In the genomic region with DNA sequence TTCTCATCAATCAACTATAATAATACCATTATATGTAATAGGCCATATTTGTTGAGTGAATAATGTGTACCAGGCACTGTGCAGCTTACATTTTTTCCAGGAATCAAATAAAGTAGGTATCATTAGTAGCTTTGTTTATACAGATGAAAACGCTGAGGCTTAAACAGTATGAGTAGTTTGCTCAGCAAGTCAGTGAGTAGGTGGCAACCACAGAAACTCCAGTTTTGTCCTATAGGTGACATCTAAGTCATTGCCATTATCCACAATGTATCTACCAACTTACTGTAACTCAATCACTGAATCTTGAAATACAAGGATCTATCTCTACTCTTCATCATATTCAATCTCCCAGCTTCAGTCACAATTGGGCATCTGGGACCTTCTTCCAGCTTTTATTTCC, we compare ENCODE assay signal across 28 cellular contexts. TPM values are rescaled to one million over a fixed set of nuclear protein-coding genes. Genes with fewer than 3 reads are reported as not detected.
"Had no signal": no experiment of that assay in that cellular context is flagged by ENCODE, and none has a peak within 500 bp of the region (broad histone marks: within the 10 kb centered on the region; RNA-seq: fewer than 3 reads in every experiment).

No MANE protein-coding gene starts in this region.

- H3K27me3 ChIP-seq: ascending aorta, breast epithelium, cardiac muscle cell had no signal

- DNase-seq: activated CD4-positive, alpha-beta memory T cell treated with anti-CD3 and anti-CD28 coated beads, Interleukin-2, amount 10 ng/mL, durations not matched to agents 7 days and 5 days; activated CD4-positive, alpha-beta T cell treated with anti-CD3 and anti-CD28 coated beads for 1 hour; activated CD4-positive, alpha-beta T cell treated with anti-CD3 and anti-CD28 coated beads for 4 hours; activated CD4-positive, alpha-beta T cell treated with anti-CD3 and anti-CD28 coated beads, Interleukin-2, amount 10 ng/mL, durations not matched to agents 7 days and 5 days; activated CD4-positive, alpha-beta T cell treated with anti-CD3 and anti-CD28 coated beads, Interleukin-2, amount 50 U/mL, for 4 hours; activated CD8-positive, alpha-beta memory T cell treated with anti-CD3 and anti-CD28 coated beads, Interleukin-2, amount 50 U/mL, for 48 hours; activated effector memory CD4-positive, alpha-beta T cell treated with anti-CD3 and anti-CD28 coated beads, Interleukin-2, amount 50 U/mL, for 16 hours; activated naive CD4-positive, alpha-beta T cell treated with anti-CD3 and anti-CD28 coated beads for 36 hours; activated naive CD8-positive, alpha-beta T cell treated with anti-CD3 and anti-CD28 coated beads, Interleukin-2, amount 10 ng/mL, durations not matched to agents 7 days and 5 days; activated T-cell treated with anti-CD3 and anti-CD28 coated beads for 4 hours; activated T-cell treated with anti-CD3 and anti-CD28 coated beads, Interleukin-2, amount 50 U/mL, for 24 hours; central memory CD4-positive, alpha-beta T cell; cerebellar nuclear complex; cortex of kidney; effector CD8-positive, alpha-beta T cell; foreskin fibroblast; head of caudate nucleus; T-helper 2 cell had no signal

- H3K4me3 ChIP-seq: ascending aorta, breast epithelium, cardiac muscle cell had no signal

- H3K9me3 Mint-ChIP-seq: activated CD4-positive, alpha-beta memory T cell treated with anti-CD3 and anti-CD28 coated beads, Interleukin-2, amount 10 ng/mL, durations not matched to agents 7 days and 5 days; activated CD4-positive, alpha-beta T cell treated with anti-CD3 and anti-CD28 coated beads, Interleukin-2, amount 10 ng/mL, durations not matched to agents 7 days and 5 days; activated naive CD4-positive, alpha-beta T cell treated with anti-CD3 and anti-CD28 coated beads for 36 hours; activated naive CD4-positive, alpha-beta T cell treated with anti-CD3 and anti-CD28 coated beads, Interleukin-2, amount 50 U/mL, for 24 hours; activated naive CD8-positive, alpha-beta T cell treated with anti-CD3 and anti-CD28 coated beads, Interleukin-2, amount 10 ng/mL, durations not matched to agents 7 days and 5 days; activated T-cell treated with anti-CD3 and anti-CD28 coated beads, Interleukin-2, amount 50 U/mL, for 24 hours; activated T-helper 2 cell treated with anti-CD3 and anti-CD28 coated beads, Interferon-gamma antibody, Interleukin-2, Interleukin-4, amounts not matched to agents 10 μg/mL and 5 μg/mL and 100 μg/mL, durations not matched to agents 14 hours and 24 hours and 36 hours; brain had no signal

- H3K36me3 ChIP-seq: ascending aorta, breast epithelium, cardiac muscle cell had no signal

- ATAC-seq: esophagus mucosa, WTC11 had no signal

- H3K27ac Mint-ChIP-seq: activated CD4-positive, alpha-beta memory T cell treated with anti-CD3 and anti-CD28 coated beads, Interleukin-2, amount 10 ng/mL, durations not matched to agents 7 days and 5 days; activated CD4-positive, alpha-beta T cell treated with anti-CD3 and anti-CD28 coated beads, Interleukin-2, amount 10 ng/mL, durations not matched to agents 7 days and 5 days; activated naive CD4-positive, alpha-beta T cell treated with anti-CD3 and anti-CD28 coated beads for 36 hours; activated naive CD4-positive, alpha-beta T cell treated with anti-CD3 and anti-CD28 coated beads, Interleukin-2, amount 50 U/mL, for 24 hours; activated naive CD8-positive, alpha-beta T cell treated with anti-CD3 and anti-CD28 coated beads, Interleukin-2, amount 10 ng/mL, durations not matched to agents 7 days and 5 days; activated T-cell treated with anti-CD3 and anti-CD28 coated beads, Interleukin-2, amount 50 U/mL, for 24 hours; activated T-helper 2 cell treated with anti-CD3 and anti-CD28 coated beads, Interferon-gamma antibody, Interleukin-2, Interleukin-4, amounts not matched to agents 10 μg/mL and 5 μg/mL and 100 μg/mL, durations not matched to agents 14 hours and 24 hours and 36 hours; brain; WTC11 had no signal

- H3K4me1 Mint-ChIP-seq: activated CD4-positive, alpha-beta memory T cell treated with anti-CD3 and anti-CD28 coated beads, Interleukin-2, amount 10 ng/mL, durations not matched to agents 7 days and 5 days; activated CD4-positive, alpha-beta T cell treated with anti-CD3 and anti-CD28 coated beads, Interleukin-2, amount 10 ng/mL, durations not matched to agents 7 days and 5 days; activated naive CD4-positive, alpha-beta T cell treated with anti-CD3 and anti-CD28 coated beads, Interleukin-2, amount 50 U/mL, for 24 hours; activated naive CD8-positive, alpha-beta T cell treated with anti-CD3 and anti-CD28 coated beads, Interleukin-2, amount 10 ng/mL, durations not matched to agents 7 days and 5 days had no signal

- H3K4me1 ChIP-seq: ascending aorta, breast epithelium had no signal

- H3K4me3 Mint-ChIP-seq: activated CD4-positive, alpha-beta memory T cell treated with anti-CD3 and anti-CD28 coated beads, Interleukin-2, amount 10 ng/mL, durations not matched to agents 7 days and 5 days; activated CD4-positive, alpha-beta T cell treated with anti-CD3 and anti-CD28 coated beads, Interleukin-2, amount 10 ng/mL, durations not matched to agents 7 days and 5 days; activated naive CD4-positive, alpha-beta T cell treated with anti-CD3 and anti-CD28 coated beads for 36 hours; activated naive CD4-positive, alpha-beta T cell treated with anti-CD3 and anti-CD28 coated beads, Interleukin-2, amount 50 U/mL, for 24 hours; activated naive CD8-positive, alpha-beta T cell treated with anti-CD3 and anti-CD28 coated beads, Interleukin-2, amount 10 ng/mL, durations not matched to agents 7 days and 5 days; activated T-cell treated with anti-CD3 and anti-CD28 coated beads, Interleukin-2, amount 50 U/mL, for 24 hours; brain; WTC11 had no signal

- H3K27ac ChIP-seq: ascending aorta, breast epithelium, cardiac muscle cell, VCaP had no signal

- H3K27me3 Mint-ChIP-seq: brain had no signal

- H3K36me3 Mint-ChIP-seq: activated naive CD4-positive, alpha-beta T cell treated with anti-CD3 and anti-CD28 coated beads, Interleukin-2, amount 50 U/mL, for 24 hours; activated naive CD8-positive, alpha-beta T cell treated with anti-CD3 and anti-CD28 coated beads, Interleukin-2, amount 10 ng/mL, durations not matched to agents 7 days and 5 days; brain; WTC11 had no signal

- H3K9me3 ChIP-seq: ascending aorta, breast epithelium had no signal

RNA-seq across cellular contexts. Expression of a gene that starts 29.8 kb away (rescaled TPM):
- total RNA-seq: activated T-helper 2 cell treated with anti-CD3 and anti-CD28 coated beads, Interferon-gamma antibody, Interleukin-2, Interleukin-4, amounts not matched to agents 10 μg/mL and 5 μg/mL and 100 μg/mL, durations not matched to agents 14 hours and 24 hours and 36 hours; T-helper 1 cell treated with Interleukin-12 subunit alpha and Interleukin-12 subunit beta and Interleukin-4 antibody, amounts not matched to agents 30 ng/mL and 1 ng/mL, for 36 hours had no signal
